In the genomic region with DNA sequence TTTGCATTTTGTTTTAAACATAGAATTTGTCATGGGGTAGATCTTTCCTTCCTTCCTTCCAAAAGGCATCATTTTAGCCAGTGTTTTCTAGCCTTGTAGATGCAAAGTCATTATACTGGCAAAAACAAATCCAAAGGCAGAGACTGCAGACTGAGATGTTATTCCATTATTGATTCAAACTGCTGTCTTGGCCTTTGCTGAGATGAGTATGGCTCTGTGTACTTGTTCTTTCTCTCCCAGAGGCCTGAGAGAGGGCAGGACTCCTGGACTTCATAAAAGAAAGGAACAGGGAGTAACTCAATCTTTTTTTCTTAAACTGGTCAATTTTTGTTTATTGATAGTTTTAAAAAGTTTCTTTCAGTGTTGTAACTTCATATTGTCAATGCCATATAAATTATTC, we compare ENCODE assay signal across 29 cellular contexts.
A peak's percentile ranks its signal among the peaks of the same experiment; 100 is the strongest.
DNase-seq lines count a peak whose midpoint lies in the region; ATAC-seq, FAIRE-seq and TF ChIP-seq lines count a peak whose summit lies in the region.
"Had no signal": no experiment of that assay in that cellular context is flagged by ENCODE, and none has a peak within 500 bp of the region (broad histone marks: within the 10 kb centered on the region; RNA-seq: fewer than 3 reads in every experiment).

No MANE protein-coding gene starts in this region.

- no peak for FAIRE-seq in keratinocyte (lab: Jason Lieb, UNC)
- FAIRE-seq: GM12892, pancreas had no signal

- CTCF ChIA-PET in mammary epithelial cell (lab: Charles Lee; ENCODE audit: low non-redundant PET) = no interaction called here

- H4K20me1 ChIP-seq in mammary epithelial cell (ENCODE audit: insufficient read depth, low read length) = no peaks in the 10 kb centered on the region
- no peaks in the 10 kb centered on the region for H4K20me1 ChIP-seq in keratinocyte (ENCODE audit: control insufficient read depth, extremely low read depth, insufficient read depth, low read length)
- H4K20me1 ChIP-seq: BLaER1 treated with 17β-estradiol and CSF1 and Interleukin-3, amounts not matched to agents 10 nM and 100 nM had no signal

- H3K4me1 ChIP-seq in mammary epithelial cell (ENCODE audit: insufficient read depth, low read length) = peaks cover 29% of the 10 kb centered on the region
- peaks cover 35% of the 10 kb centered on the region for H3K4me1 ChIP-seq in keratinocyte (ENCODE audit: control insufficient read depth, extremely low read depth, insufficient read depth, low read length)
- H3K4me1 ChIP-seq in tibial artery = peaks cover 4 to 14% (median 7%) of the 10 kb centered on the region in 4 donors
- H3K4me1 ChIP-seq: lower lobe of right lung, pancreas, testis, uterus had no signal

- no peaks in the 10 kb centered on the region for H3K27me3 ChIP-seq in mammary epithelial cell (ENCODE audit: insufficient read depth, low read length)
- no peaks in the 10 kb centered on the region for H3K27me3 ChIP-seq in keratinocyte (ENCODE audit: control insufficient read depth, extremely low read depth, insufficient read depth, low read length)
- H3K27me3 ChIP-seq in tibial artery = no peaks in the 10 kb centered on the region
- H3K27me3 ChIP-seq: BLaER1 treated with 17β-estradiol and CSF1 and Interleukin-3, amounts not matched to agents 10 nM and 100 nM; cardiac muscle cell; pancreas; testis; uterus had no signal

- H3K4me3 ChIP-seq in mammary epithelial cell (replicated peaks in 1 of 3; ENCODE audit: insufficient read depth in 1 of 3, low read depth in 2 of 3, low read length in 3 of 3) (no peak overlapping the region), keratinocyte (ENCODE audit: control insufficient read depth in 2 of 3, extremely low read depth in 1 of 3, insufficient read depth in 2 of 3, low read depth in 1 of 3, low read length in 3 of 3) (no peak overlapping the region), tibial artery (no peak overlapping the region)
- H3K4me3 ChIP-seq: BLaER1 treated with 17β-estradiol and CSF1 and Interleukin-3, amounts not matched to agents 10 nM and 100 nM; cardiac muscle cell; lower lobe of right lung; pancreas; testis; uterus had no signal

- intact Hi-C loops in mammary epithelial cell (cut with micrococcal nuclease) (loop anchor here (5.0 kb wide), 1 partner anchor 280 kb away; no protein-coding TSS in a partner anchor), tibial artery (cut with DNase I; ENCODE audit: low total_unique reads) (loop anchor here (10.0 kb wide), 1 partner anchor 192 kb away; no protein-coding TSS in a partner anchor)

- H3K9ac ChIP-seq in mammary epithelial cell (ENCODE audit: insufficient read depth, low read length) (peak overlapping the region; percentile 59), keratinocyte (ENCODE audit: control insufficient read depth, extremely low read depth, insufficient read depth, low read length) (no peak overlapping the region)
- H3K9ac ChIP-seq: BLaER1 treated with 17β-estradiol and CSF1 and Interleukin-3, amounts not matched to agents 10 nM and 100 nM had no signal

- TF ChIP-seq CTCF in mammary epithelial cell (conservative IDR thresholded peaks at IDR 0.05 in 1 of 2, IDR thresholded peaks at IDR 0.05 in 1 of 2; ENCODE audit: extremely low read depth in 1 of 2, insufficient read depth in 1 of 2, low read depth in 1 of 2, low read length in 2 of 2) (no peak), keratinocyte (optimal IDR thresholded peaks at IDR 0.05 in 1 of 3, IDR thresholded peaks at IDR 0.05 in 1 of 3, conservative IDR thresholded peaks at IDR 0.05 in 1 of 3; ENCODE audit: extremely low read depth in 1 of 3, insufficient read depth in 2 of 3, low read length in 3 of 3) (no peak), tibial artery (IDR thresholded peaks at IDR 0.05) (no peak)

- H3K79me2 ChIP-seq in mammary epithelial cell (ENCODE audit: insufficient read depth, low read length) = no peaks in the 10 kb centered on the region
- H3K79me2 ChIP-seq in keratinocyte (ENCODE audit: control insufficient read depth, insufficient read depth, low read length) = no peaks in the 10 kb centered on the region

- H3K4me2 ChIP-seq in mammary epithelial cell (ENCODE audit: insufficient read depth, low read depth, low read length) = peak overlapping the region; percentile 69
- H3K4me2 ChIP-seq in keratinocyte (ENCODE audit: control insufficient read depth, extremely low read depth, insufficient read depth, low read depth, low read length) = peak overlapping the region; percentile 29
- H3K4me2 ChIP-seq: BLaER1 treated with 17β-estradiol and CSF1 and Interleukin-3, amounts not matched to agents 10 nM and 100 nM had no signal

- DNase-seq in HS-27A (ENCODE audit: low read depth) (peak; percentile 5), mammary epithelial cell (no peak), keratinocyte (ENCODE audit: low read depth, low spot score) (no peak), tibial artery (no peak), NCI-H1930 (lab: John Stamatoyannopoulos, UW) (no peak)
- DNase-seq: activated CD4-positive, alpha-beta T cell treated with anti-CD3 and anti-CD28 coated beads for 36 hours; activated CD8-positive, alpha-beta T cell treated with anti-CD3 and anti-CD28 coated beads, Interleukin-2, amount 10 ng/mL, durations not matched to agents 7 days and 5 days; anterior cingulate cortex; Caco-2; cortex of kidney; effector memory CD8-positive, alpha-beta T cell; erythroblast; foreskin melanocyte; Kasumi-1; lower lobe of right lung; NCI-H1417 treated with DMSO at 0.1 percent for 48 hours; NCI-H2081 treated with DMSO at 0.1 percent for 48 hours; nephron progenitor cell; pancreas; SIG-M5; stimulated activated CD8-positive, alpha-beta memory T cell treated with anti-CD3 and anti-CD28 coated beads, Interleukin-4, amount 100 ng/mL, for 48 hours; T-helper 9 cell; testis; uterus had no signal

- peaks cover 11% of the 10 kb centered on the region for H3K9me3 ChIP-seq in mammary epithelial cell (replicated peaks; ENCODE audit: insufficient read depth, low read length)
- peaks cover 7% of the 10 kb centered on the region for H3K9me3 ChIP-seq in keratinocyte (ENCODE audit: control insufficient read depth, low read depth, low read length)
- H3K9me3 ChIP-seq in tibial artery = no peaks in the 10 kb centered on the region
- H3K9me3 ChIP-seq: pancreas, testis had no signal

- H3K27ac ChIP-seq in mammary epithelial cell (ENCODE audit: insufficient read depth, low read depth, low read length) = peak overlapping the region; percentile 71
- peak overlapping the region; percentile 70 for H3K27ac ChIP-seq in keratinocyte (ENCODE audit: control insufficient read depth, insufficient read depth, low read length)
- H3K27ac ChIP-seq in tibial artery = peak overlapping the region; percentile 29 to 37
- H3K27ac ChIP-seq: BLaER1 treated with 17β-estradiol and CSF1 and Interleukin-3, amounts not matched to agents 10 nM and 100 nM; cardiac muscle cell; lower lobe of right lung; pancreas; testis; uterus had no signal

- in situ Hi-C loops in mammary epithelial cell (cut with MboI; ENCODE audit: low sequenced_read_pairs in 2 of 2) = no loop called here

- ATAC-seq in GM18519 (IDR thresholded peaks at IDR 0.05; ENCODE audit: low FRiP score, unreplicated experiment) (no peak), GM21526 (IDR thresholded peaks at IDR 0.05; ENCODE audit: low FRiP score, unreplicated experiment) (no peak)
- ATAC-seq: activated CD4-positive, alpha-beta T cell treated with anti-CD3 and anti-CD28 coated beads for 36 hours; activated CD8-positive, alpha-beta T cell treated with anti-CD3 and anti-CD28 coated beads, Interleukin-2, amount 10 ng/mL, durations not matched to agents 7 days and 5 days; effector memory CD8-positive, alpha-beta T cell; lower lobe of right lung; pancreas had no signal

- dilution Hi-C loops in mammary epithelial cell (cut with HindIII; ENCODE audit: low sequenced_read_pairs) (no loop called here), keratinocyte (cut with MboI; ENCODE audit: extremely low pct_ligation_motif_present, low sequenced_read_pairs) (no loop called here)

- H3K36me3 ChIP-seq in mammary epithelial cell (ENCODE audit: insufficient read depth, low read length) (no peaks in the 10 kb centered on the region), keratinocyte (ENCODE audit: control insufficient read depth in 2 of 2, extremely low read depth in 1 of 2, insufficient read depth in 2 of 2, low read length in 2 of 2) (no peaks in the 10 kb centered on the region), tibial artery (no peaks in the 10 kb centered on the region)
- H3K36me3 ChIP-seq: BLaER1 treated with 17β-estradiol and CSF1 and Interleukin-3, amounts not matched to agents 10 nM and 100 nM; cardiac muscle cell; lower lobe of right lung; pancreas; uterus had no signal

- no peaks in the 10 kb centered on the region for H3K9me1 ChIP-seq in keratinocyte (ENCODE audit: control insufficient read depth, extremely low read depth, insufficient read depth, low read length)

- no TSS peak for BruUV-seq in mammary epithelial cell (replicated peaks; lab: Mats Ljungman, UMichigan)

- H2AFZ ChIP-seq in mammary epithelial cell (ENCODE audit: low read depth, low read length) (peak overlapping the region; percentile 47), keratinocyte (ENCODE audit: control insufficient read depth, low read length) (peak overlapping the region; percentile 51)
